ENCODE assay signal across 8 cellular contexts in genomic region chr21:35508389-35508888, GRCh38.
A peak's percentile ranks its signal among the peaks of the same experiment; 100 is the strongest.
DNase-seq lines count a peak whose midpoint lies in the region; ATAC-seq and TF ChIP-seq lines count a peak whose summit lies in the region.
"Had no signal": no experiment of that assay in that cellular context is flagged by ENCODE, and none has a peak within 500 bp of the region (broad histone marks: within the 10 kb centered on the region; RNA-seq: fewer than 3 reads in every experiment).

No MANE protein-coding gene starts in this region.

- H3K27ac Mint-ChIP-seq in natural killer cell, result no peak overlapping the region

- ATAC-seq in natural killer cell (peak; percentile 47 to 84 (median 63)), GM21529 (IDR thresholded peaks at IDR 0.05; ENCODE audit: unreplicated experiment) (no peak)
- ATAC-seq: Panc1 had no signal

- intact Hi-C loops in natural killer cell (cut with micrococcal nuclease), result no loop called here

- no peak overlapping the region for H3K4me3 Mint-ChIP-seq in natural killer cell

- no peaks in the 10 kb centered on the region for H3K9me3 Mint-ChIP-seq in natural killer cell

- H3K36me3 Mint-ChIP-seq in natural killer cell, result no peaks in the 10 kb centered on the region

- TF ChIP-seq CTCF in natural killer cell (IDR thresholded peaks at IDR 0.05), result no peak

- DNase-seq in H4 (ENCODE audit: low spot score), result peak; percentile 83
- DNase-seq in NCI-H82 treated with DMSO at 0.1 percent for 48 hours (lab: John Stamatoyannopoulos, UW; ENCODE audit: unreplicated experiment), result peak; percentile 8
- peak; percentile 33 for DNase-seq in epidermal melanocyte (ENCODE audit: insufficient read length, low spot score)
- no peak for DNase-seq in natural killer cell
- DNase-seq in cerebellum (ENCODE audit: low spot score), result no peak
- no peak for DNase-seq in stimulated activated CD4-positive, alpha-beta T cell treated with anti-CD3 and anti-CD28 coated beads, Interleukin-15, amount 100 ng/mL, for 24 hours

- peaks cover 23 to 42% of the 10 kb centered on the region in 2 donors for H3K27me3 Mint-ChIP-seq in natural killer cell (ENCODE audit: low read depth in 2 of 2)

- H3K4me1 Mint-ChIP-seq in natural killer cell, result peaks cover 12 to 18% of the 10 kb centered on the region in 2 donors

Comparison
In these comparisons a context has a peak if more than half of its experiments do, and no peak if none do; other contexts are left out.
1. DNase-seq: peak in H4 (single experiment), NCI-H82 treated with DMSO at 0.1 percent for 48 hours (single experiment) and epidermal melanocyte (single experiment); none in natural killer cell (single experiment), cerebellum (single experiment) and stimulated activated CD4-positive, alpha-beta T cell treated with anti-CD3 and anti-CD28 coated beads, Interleukin-15, amount 100 ng/mL, for 24 hours (single experiment).